31 cellular contexts compared by ENCODE assay signal in genomic region chr2:217553689-217554088, GRCh38.
DNase-seq lines count a peak whose midpoint lies in the region; ATAC-seq and TF ChIP-seq lines count a peak whose summit lies in the region.
"Had no signal": no experiment of that assay in that cellular context is flagged by ENCODE, and none has a peak within 500 bp of the region (broad histone marks: within the 10 kb centered on the region; RNA-seq: fewer than 3 reads in every experiment).

No MANE protein-coding gene starts in this region.

- peak overlapping the region; percentile 49 for H2AK5ac ChIP-seq in trophoblast cell (ENCODE audit: low read length)

- H4K91ac ChIP-seq in trophoblast cell (ENCODE audit: low read depth, low read length), result peak overlapping the region; percentile 90

- H3K36me3 ChIP-seq in trophoblast cell (ENCODE audit: control insufficient read depth in 1 of 2, insufficient read depth in 2 of 2, low read length in 2 of 2), result no peaks in the 10 kb centered on the region
- H3K36me3 ChIP-seq in CD8-positive, alpha-beta T cell (ENCODE audit: insufficient read depth, low read length), result no peaks in the 10 kb centered on the region
- H3K36me3 ChIP-seq: lower lobe of right lung, MG63, ovary, SJCRH30, spleen, stomach, thyroid gland, WERI-Rb-1 had no signal

- H3K27me3 ChIP-seq in right cardiac atrium (ENCODE audit: control insufficient read depth, insufficient read depth), result no peaks in the 10 kb centered on the region
- no peaks in the 10 kb centered on the region for H3K27me3 ChIP-seq in trophoblast cell (ENCODE audit: insufficient read depth, low read length)
- no peaks in the 10 kb centered on the region for H3K27me3 ChIP-seq in CD8-positive, alpha-beta T cell (ENCODE audit: insufficient read depth, low read length)
- H3K27me3 ChIP-seq: MG63, ovary, SJCRH30, spleen, stomach, thyroid gland had no signal

- H3K9ac ChIP-seq in trophoblast cell (ENCODE audit: low read length), result no peak overlapping the region

- peaks cover 11% of the 10 kb centered on the region for H3K4me1 Mint-ChIP-seq in CD8-positive, alpha-beta T cell (ENCODE audit: low read depth)

- peaks cover 5% of the 10 kb centered on the region for H3K36me3 Mint-ChIP-seq in CD8-positive, alpha-beta T cell
- H3K36me3 Mint-ChIP-seq: activated naive CD4-positive, alpha-beta T cell treated with anti-CD3 and anti-CD28 coated beads, Interleukin-2, amount 50 U/mL, for 24 hours; natural killer cell treated with Interleukin-12 subunit alpha and Interleukin-12 subunit beta and Interleukin-15 and Interleukin-18, amount 100 ng/mL, for 72 hours had no signal

- 81% methylated on average over 2 of the region's 2 CpGs for WGBS in right cardiac atrium
- WGBS in trophoblast cell (ENCODE audit: extremely low coverage, insufficient coverage, insufficient read length), result no CpG with 5 or more reads among the region's 2 CpGs

- H3K4me3 ChIP-seq in right cardiac atrium (ENCODE audit: low read length), result no peak overlapping the region
- H3K4me3 ChIP-seq in trophoblast cell (ENCODE audit: low read depth, low read length), result no peak overlapping the region
- no peak overlapping the region for H3K4me3 ChIP-seq in CD8-positive, alpha-beta T cell (ENCODE audit: low read depth, low read length)
- H3K4me3 ChIP-seq: coronary artery, lower lobe of right lung, MG63, mucosa of descending colon, ovary, SJCRH30, spleen, stomach, thyroid gland had no signal

- no peak overlapping the region for H3K4ac ChIP-seq in trophoblast cell (ENCODE audit: low read depth, low read length)

- no peaks in the 10 kb centered on the region for H3K9me3 Mint-ChIP-seq in CD8-positive, alpha-beta T cell
- H3K9me3 Mint-ChIP-seq: activated naive CD4-positive, alpha-beta T cell treated with anti-CD3 and anti-CD28 coated beads, Interleukin-2, amount 50 U/mL, for 24 hours; activated T-helper 2 cell treated with anti-CD3 and anti-CD28 coated beads, Interferon-gamma antibody, Interleukin-2, Interleukin-4, amounts not matched to agents 10 μg/mL and 5 μg/mL and 100 μg/mL, durations not matched to agents 14 hours and 24 hours and 36 hours; natural killer cell treated with Interleukin-12 subunit alpha and Interleukin-12 subunit beta and Interleukin-15 and Interleukin-18, amount 100 ng/mL, for 72 hours had no signal

- peak overlapping the region; percentile 56 for H4K12ac ChIP-seq in trophoblast cell (ENCODE audit: low read depth, low read length)

- H3K9me3 ChIP-seq in right cardiac atrium (ENCODE audit: control insufficient read depth, low read length), result no peaks in the 10 kb centered on the region
- no peaks in the 10 kb centered on the region for H3K9me3 ChIP-seq in trophoblast cell (ENCODE audit: insufficient read depth, low read depth, low read length)
- no peaks in the 10 kb centered on the region for H3K9me3 ChIP-seq in CD8-positive, alpha-beta T cell (ENCODE audit: low read length)
- H3K9me3 ChIP-seq: lower lobe of right lung, MG63, mucosa of descending colon, ovary, SJCRH30, spleen, stomach, thyroid gland had no signal

- H3K14ac ChIP-seq in trophoblast cell (ENCODE audit: low read length), result peak overlapping the region; percentile 87

- POLR2A ChIA-PET in CD8-positive, alpha-beta T cell (lab: Charles Lee), result no interaction called here

- no peak overlapping the region for H3K4me2 ChIP-seq in trophoblast cell (ENCODE audit: low read length)

- intact Hi-C loops in right cardiac atrium (cut with DNase I), result no loop called here
- intact Hi-C loops in CD8-positive, alpha-beta T cell (cut with DNase I, micrococcal nuclease), result no loop called here

- H3K27ac ChIP-seq in right cardiac atrium (ENCODE audit: low read length) (no peak overlapping the region), trophoblast cell (ENCODE audit: low read depth, low read length) (peak overlapping the region; percentile 89)
- H3K27ac ChIP-seq in CD8-positive, alpha-beta T cell (ENCODE audit: low read depth, low read length), result no peak overlapping the region
- H3K27ac ChIP-seq: C4-2B, coronary artery, lower lobe of right lung, SJCRH30, spleen, stomach, thyroid gland, WERI-Rb-1 had no signal

- peak overlapping the region; percentile 97 for H2BK120ac ChIP-seq in trophoblast cell (ENCODE audit: insufficient read depth, low read length, poor library complexity)

- no peak for TF ChIP-seq CTCF in CD8-positive, alpha-beta T cell (IDR thresholded peaks at IDR 0.05)

- peak overlapping the region; percentile 84 for H2AFZ ChIP-seq in trophoblast cell (ENCODE audit: insufficient read depth, low read length, poor library complexity)

- ATAC-seq in right cardiac atrium (peak; percentile 63 to 75), GM18511 (IDR thresholded peaks at IDR 0.05; ENCODE audit: unreplicated experiment) (no peak)
- ATAC-seq in CD8-positive, alpha-beta T cell, result no peak
- ATAC-seq: lower lobe of right lung; mucosa of descending colon; natural killer cell treated with Interleukin-12 subunit alpha and Interleukin-12 subunit beta and Interleukin-15 and Interleukin-18, amount 100 ng/mL, for 72 hours had no signal

- H3K4me1 ChIP-seq in right cardiac atrium (ENCODE audit: control insufficient read depth, insufficient read depth, low read length) (peaks cover 3% of the 10 kb centered on the region), trophoblast cell (ENCODE audit: control insufficient read depth in 1 of 2, insufficient read depth in 2 of 2, low read length in 2 of 2) (peaks cover 10 to 28% of the 10 kb centered on the region in 2 experiments)
- peaks cover 7% of the 10 kb centered on the region for H3K4me1 ChIP-seq in CD8-positive, alpha-beta T cell (ENCODE audit: insufficient read depth, low read length)
- H3K4me1 ChIP-seq: spleen had no signal

- H3K79me2 ChIP-seq in trophoblast cell (ENCODE audit: control insufficient read depth, insufficient read depth, low read length, poor library complexity), result no peaks in the 10 kb centered on the region

- DNase-seq in EH (ENCODE audit: low read depth) (peak; percentile 24), LHCN-M2 (ENCODE audit: low read depth) (peak; percentile 16), right cardiac atrium (no peak), trophoblast cell (no peak), NCI-H82 (lab: John Stamatoyannopoulos, UW) (no peak)
- no peak for DNase-seq in CD8-positive, alpha-beta T cell
- DNase-seq: activated CD4-positive, alpha-beta T cell treated with anti-CD3 and anti-CD28 coated beads for 4 hours; activated T-cell treated with anti-CD3 and anti-CD28 coated beads for 4 hours; anterior cingulate cortex; effector memory CD4-positive, alpha-beta T cell; head of caudate nucleus; lower lobe of right lung; MG63; mucosa of descending colon; NCI-H1105; NCI-H187 treated with DMSO at 0.1 percent for 48 hours; NCI-H2171; ovary; SJCRH30; spleen; stimulated activated CD4-positive, alpha-beta T cell treated with anti-CD3 and anti-CD28 coated beads, Interleukin-2, amount 100 ng/mL, for 24 hours; stomach; T1000; thyroid gland; WERI-Rb-1 had no signal

- CTCF ChIA-PET in CD8-positive, alpha-beta T cell (lab: Charles Lee), result no interaction called here

- no peak overlapping the region for H3K23ac ChIP-seq in trophoblast cell (ENCODE audit: low read length)

- no peak overlapping the region for H3K27ac Mint-ChIP-seq in CD8-positive, alpha-beta T cell
- H3K27ac Mint-ChIP-seq: activated naive CD4-positive, alpha-beta T cell treated with anti-CD3 and anti-CD28 coated beads, Interleukin-2, amount 50 U/mL, for 24 hours; activated T-helper 2 cell treated with anti-CD3 and anti-CD28 coated beads, Interferon-gamma antibody, Interleukin-2, Interleukin-4, amounts not matched to agents 10 μg/mL and 5 μg/mL and 100 μg/mL, durations not matched to agents 14 hours and 24 hours and 36 hours; natural killer cell treated with Interleukin-12 subunit alpha and Interleukin-12 subunit beta and Interleukin-15 and Interleukin-18, amount 100 ng/mL, for 72 hours had no signal

- H3K79me1 ChIP-seq in trophoblast cell (ENCODE audit: low read length), result peaks cover 20% of the 10 kb centered on the region

- no peak overlapping the region for H3K18ac ChIP-seq in trophoblast cell (ENCODE audit: low read length)

- peak overlapping the region; percentile 88 for H2BK5ac ChIP-seq in trophoblast cell (ENCODE audit: low read depth, low read length, poor library complexity)

- peak overlapping the region; percentile 95 for H2BK12ac ChIP-seq in trophoblast cell (ENCODE audit: low read length)

- peak overlapping the region; percentile 40 for H4K8ac ChIP-seq in trophoblast cell (ENCODE audit: low read depth, low read length)

- H3K4me3 Mint-ChIP-seq in CD8-positive, alpha-beta T cell, result no peak overlapping the region
- H3K4me3 Mint-ChIP-seq: activated naive CD4-positive, alpha-beta T cell treated with anti-CD3 and anti-CD28 coated beads, Interleukin-2, amount 50 U/mL, for 24 hours; natural killer cell treated with Interleukin-12 subunit alpha and Interleukin-12 subunit beta and Interleukin-15 and Interleukin-18, amount 100 ng/mL, for 72 hours had no signal

- H3K27me3 Mint-ChIP-seq in CD8-positive, alpha-beta T cell (ENCODE audit: low read depth), result no peaks in the 10 kb centered on the region
- H3K27me3 Mint-ChIP-seq: activated naive CD4-positive, alpha-beta T cell treated with anti-CD3 and anti-CD28 coated beads, Interleukin-2, amount 50 U/mL, for 24 hours had no signal

Comparison
In these comparisons a context has a peak if more than half of its experiments do, and no peak if none do; other contexts are left out.
1. DNase-seq: peak in EH (single experiment) and LHCN-M2 (single experiment); none in right cardiac atrium (0 of 3), trophoblast cell (0 of 2), CD8-positive, alpha-beta T cell (0 of 7) and NCI-H82 (single experiment).
2. ATAC-seq: peak in right cardiac atrium (2 of 2); none in CD8-positive, alpha-beta T cell (single experiment) and GM18511 (single experiment).